In genomic region chr17:1931759-1932579, GRCh38 we compare ENCODE assay signal across 1 cellular context.
TF ChIP-seq lines count a peak whose summit lies in the region.

No MANE protein-coding gene starts in this region.

TF ChIP-seq in HepG2, 621 proteins besides CTCF, POLR2A, EP300 and RAD21 (continued from another document):
- TF ChIP-seq KIAA2018 (CRISPR knock-in tag; IDR thresholded peaks at IDR 0.05; ENCODE audit: borderline replicate concordance), result no peak
- no peak for TF ChIP-seq ZNF256 (CRISPR knock-in tag; conservative IDR thresholded peaks at IDR 0.05)
- no peak for TF ChIP-seq NFE2L2 (IDR thresholded peaks at IDR 0.05; ENCODE audit: low read length)
- no peak for TF ChIP-seq SOX13 (IDR thresholded peaks at IDR 0.05)
- TF ChIP-seq SOX13 (CRISPR knock-in tag; conservative IDR thresholded peaks at IDR 0.05 in 1 of 2, IDR thresholded peaks at IDR 0.05 in 1 of 2), result peak in 1 of 2 experiments; percentile 16; a peak in 1 of 4 replicates
- TF ChIP-seq ZFX (CRISPR knock-in tag; IDR thresholded peaks at IDR 0.05; ENCODE audit: low read depth), result peak; percentile 39; the same call in 1 of the 2 replicates
- peak; percentile 19; the same call in 1 of the 2 replicates for TF ChIP-seq HOXA3 (CRISPR knock-in tag; IDR thresholded peaks at IDR 0.05)
- TF ChIP-seq BRD4 (CRISPR knock-in tag; IDR thresholded peaks at IDR 0.05), result no peak
- TF ChIP-seq, protein P1, sequence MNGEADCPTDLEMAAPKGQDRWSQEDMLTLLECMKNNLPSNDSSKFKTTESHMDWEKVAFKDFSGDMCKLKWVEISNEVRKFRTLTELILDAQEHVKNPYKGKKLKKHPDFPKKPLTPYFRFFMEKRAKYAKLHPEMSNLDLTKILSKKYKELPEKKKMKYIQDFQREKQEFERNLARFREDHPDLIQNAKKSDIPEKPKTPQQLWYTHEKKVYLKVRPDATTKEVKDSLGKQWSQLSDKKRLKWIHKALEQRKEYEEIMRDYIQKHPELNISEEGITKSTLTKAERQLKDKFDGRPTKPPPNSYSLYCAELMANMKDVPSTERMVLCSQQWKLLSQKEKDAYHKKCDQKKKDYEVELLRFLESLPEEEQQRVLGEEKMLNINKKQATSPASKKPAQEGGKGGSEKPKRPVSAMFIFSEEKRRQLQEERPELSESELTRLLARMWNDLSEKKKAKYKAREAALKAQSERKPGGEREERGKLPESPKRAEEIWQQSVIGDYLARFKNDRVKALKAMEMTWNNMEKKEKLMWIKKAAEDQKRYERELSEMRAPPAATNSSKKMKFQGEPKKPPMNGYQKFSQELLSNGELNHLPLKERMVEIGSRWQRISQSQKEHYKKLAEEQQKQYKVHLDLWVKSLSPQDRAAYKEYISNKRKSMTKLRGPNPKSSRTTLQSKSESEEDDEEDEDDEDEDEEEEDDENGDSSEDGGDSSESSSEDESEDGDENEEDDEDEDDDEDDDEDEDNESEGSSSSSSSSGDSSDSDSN (CRISPR knock-in tag; IDR thresholded peaks at IDR 0.05), result peak; percentile 54
- no peak for TF ChIP-seq SMARCC2 (IDR thresholded peaks at IDR 0.05)
- no peak for TF ChIP-seq HOXA9 (CRISPR knock-in tag; IDR thresholded peaks at IDR 0.05; ENCODE audit: borderline replicate concordance)
- 0 out of 2 replicates have a peak, but pooled peaks have one; percentile 36 for TF ChIP-seq ZNF225 (CRISPR knock-in tag; IDR thresholded peaks at IDR 0.05)
